20 cellular contexts compared by ENCODE assay signal in genomic region chr16:4713663-4714501, GRCh38. TPM values are rescaled to one million over a fixed set of nuclear protein-coding genes. Genes with fewer than 3 reads are reported as not detected.
"Had no signal": no experiment of that assay in that cellular context is flagged by ENCODE, and none has a peak within 500 bp of the region (broad histone marks: within the 10 kb centered on the region; RNA-seq: fewer than 3 reads in every experiment).

No MANE protein-coding gene starts in this region.

- H3K4me3 Mint-ChIP-seq: activated B cell treated with CpG ODN at 0.5 μM for 24 hours; activated CD4-positive, alpha-beta T cell treated with anti-CD3 and anti-CD28 coated beads for 36 hours; activated T-cell treated with anti-CD3 and anti-CD28 coated beads, Interleukin-2, amount 50 U/mL, for 4 hours; memory B cell; natural killer cell treated with Interleukin-12 subunit alpha and Interleukin-12 subunit beta and Interleukin-15 and Interleukin-18, amount 100 ng/mL, for 72 hours; stimulated activated memory B cell treated with anti-CD40 and anti-IgM and Interleukin-4, amounts not matched to agents 10 μg/mL and 1 μg/mL and 100 μg/mL, for 72 hours; T-helper 1 cell treated with Interleukin-12 subunit alpha and Interleukin-12 subunit beta and Interleukin-4 antibody, amounts not matched to agents 30 μg/mL and 1 μg/mL, for 36 hours had no signal

- H3K9me3 ChIP-seq: heart right ventricle, transverse colon, uterus had no signal

- H3K9me3 Mint-ChIP-seq: activated B cell treated with CpG ODN at 0.5 μM for 24 hours; activated T-cell treated with anti-CD3 and anti-CD28 coated beads, Interleukin-2, amount 50 U/mL, for 4 hours; memory B cell; natural killer cell treated with Interleukin-12 subunit alpha and Interleukin-12 subunit beta and Interleukin-15 and Interleukin-18, amount 100 ng/mL, for 72 hours; stimulated activated memory B cell treated with anti-CD40 and anti-IgM and Interleukin-4, amounts not matched to agents 10 μg/mL and 1 μg/mL and 100 μg/mL, for 72 hours; T-helper 1 cell treated with Interleukin-12 subunit alpha and Interleukin-12 subunit beta and Interleukin-4 antibody, amounts not matched to agents 30 μg/mL and 1 μg/mL, for 36 hours had no signal

- H3K36me3 Mint-ChIP-seq: natural killer cell treated with Interleukin-12 subunit alpha and Interleukin-12 subunit beta and Interleukin-15 and Interleukin-18, amount 100 ng/mL, for 72 hours had no signal

- H3K27ac ChIP-seq: heart right ventricle, transverse colon, uterus had no signal

- H3K27me3 Mint-ChIP-seq: activated B cell treated with CpG ODN at 0.5 μM for 24 hours; activated CD4-positive, alpha-beta T cell treated with anti-CD3 and anti-CD28 coated beads for 36 hours; memory B cell; natural killer cell treated with Interleukin-12 subunit alpha and Interleukin-12 subunit beta and Interleukin-15 and Interleukin-18, amount 100 ng/mL, for 72 hours; stimulated activated memory B cell treated with anti-CD40 and anti-IgM and Interleukin-4, amounts not matched to agents 10 μg/mL and 1 μg/mL and 100 μg/mL, for 72 hours had no signal

- H3K4me1 Mint-ChIP-seq: activated CD4-positive, alpha-beta T cell treated with anti-CD3 and anti-CD28 coated beads for 36 hours had no signal

- H3K36me3 ChIP-seq: uterus had no signal

- H3K27ac Mint-ChIP-seq: activated B cell treated with CpG ODN at 0.5 μM for 24 hours; activated CD4-positive, alpha-beta T cell treated with anti-CD3 and anti-CD28 coated beads for 36 hours; memory B cell; natural killer cell treated with Interleukin-12 subunit alpha and Interleukin-12 subunit beta and Interleukin-15 and Interleukin-18, amount 100 ng/mL, for 72 hours; stimulated activated memory B cell treated with anti-CD40 and anti-IgM and Interleukin-4, amounts not matched to agents 10 μg/mL and 1 μg/mL and 100 μg/mL, for 72 hours; T-helper 1 cell treated with Interleukin-12 subunit alpha and Interleukin-12 subunit beta and Interleukin-4 antibody, amounts not matched to agents 30 μg/mL and 1 μg/mL, for 36 hours had no signal

- DNase-seq: activated B cell treated with CpG ODN at 0.5 μM for 24 hours; activated CD4-positive, alpha-beta T cell treated with anti-CD3 and anti-CD28 coated beads for 36 hours; activated CD4-positive, alpha-beta T cell treated with anti-CD3 and anti-CD28 coated beads, Interleukin-2, amount 50 U/mL, for 4 hours; activated CD8-positive, alpha-beta memory T cell treated with anti-CD3 and anti-CD28 coated beads, Interleukin-2, amount 50 U/mL, for 48 hours; activated naive CD4-positive, alpha-beta T cell treated with Interleukin-2 at 50 U/mL for 16 hours; activated T-cell treated with anti-CD3 and anti-CD28 coated beads, Interleukin-2, amount 50 U/mL, for 4 hours; amygdala; heart right ventricle; left cardiac atrium; small intestine; stimulated activated CD4-positive, alpha-beta T cell treated with anti-CD3 and anti-CD28 coated beads, Interleukin-2, amount 100 ng/mL, for 24 hours; T1000; transverse colon; uterus had no signal

- ATAC-seq: activated CD4-positive, alpha-beta T cell treated with anti-CD3 and anti-CD28 coated beads for 36 hours; activated T-cell treated with anti-CD3 and anti-CD28 coated beads, Interleukin-2, amount 50 U/mL, for 4 hours; heart right ventricle; left cardiac atrium; natural killer cell treated with Interleukin-12 subunit alpha and Interleukin-12 subunit beta and Interleukin-15 and Interleukin-18, amount 100 ng/mL, for 72 hours; sciatic nerve; stimulated activated memory B cell treated with anti-CD40 and anti-IgM and Interleukin-4, amounts not matched to agents 10 μg/mL and 1 μg/mL and 100 μg/mL, for 72 hours had no signal

- H3K27me3 ChIP-seq: heart right ventricle, transverse colon, uterus had no signal

- H3K4me3 ChIP-seq: heart right ventricle, transverse colon, uterus had no signal

- H3K4me1 ChIP-seq: heart right ventricle, transverse colon, uterus had no signal

RNA-seq across cellular contexts. Expression of gene DNAAF8, which starts 20.5 kb away (rescaled TPM):
- total RNA-seq: epithelial cell of proximal tubule had no signal
